31 cellular contexts compared by ENCODE assay signal in genomic region chr1:36091141-36091540, GRCh38. TPM values are rescaled to one million over a fixed set of nuclear protein-coding genes. Genes with fewer than 3 reads are reported as not detected.
DNase-seq lines count a peak whose midpoint lies in the region; ATAC-seq, FAIRE-seq and TF ChIP-seq lines count a peak whose summit lies in the region.
"Had no signal": no experiment of that assay in that cellular context is flagged by ENCODE, and none has a peak within 500 bp of the region (broad histone marks: within the 10 kb centered on the region; RNA-seq: fewer than 3 reads in every experiment).

No MANE protein-coding gene starts in this region.

- no peaks in the 10 kb centered on the region for H3K27me3 ChIP-seq in osteoblast (ENCODE audit: insufficient read depth, low read length)
- H3K27me3 ChIP-seq: MG63 had no signal

- DNase-seq in activated CD4-positive, CD25-positive, alpha-beta regulatory T cell treated with anti-CD3 and anti-CD28 coated beads, Interleukin-2, amount 50 U/mL, for 72 hours = peak; percentile 23
- DNase-seq in GM12891 (ENCODE audit: insufficient read length, low spot score) = no peak
- peak; percentile 59 for DNase-seq in chondrocyte (ENCODE audit: low spot score)
- DNase-seq in osteoblast (ENCODE audit: insufficient read length, low spot score, missing footprints) = peak; percentile 45
- no peak for DNase-seq in mucosa of descending colon
- DNase-seq in NCI-H2081 treated with DMSO at 0.1 percent for 48 hours (lab: John Stamatoyannopoulos, UW) = no peak
- DNase-seq: activated CD4-positive, alpha-beta T cell treated with anti-CD3 and anti-CD28 coated beads, Interleukin-2, amount 10 ng/mL, durations not matched to agents 24 days and 14 days; CD4-positive, alpha-beta memory T cell; cerebellar nuclear complex; EL; KBM-7; left ventricle myocardium inferior; MG63; midbrain; NCI-H1105 treated with DMSO at 0.1 percent for 48 hours; NCI-H2029; NCI-H526; SHP77; stimulated activated CD4-positive, alpha-beta T cell treated with anti-CD3 and anti-CD28 coated beads, Interleukin-2, amount 100 ng/mL, for 48 hours; trophoblast cell had no signal

- H3K4me3 ChIP-seq in osteoblast (ENCODE audit: insufficient read depth, low read length) (no peak overlapping the region), mucosa of descending colon (no peak overlapping the region)
- H3K4me3 ChIP-seq: left ventricle myocardium inferior, MG63 had no signal

- H3K4me3 Mint-ChIP-seq in chondrocyte (ENCODE audit: unreplicated experiment) = no peak overlapping the region
- H3K4me3 Mint-ChIP-seq: T-helper 2 cell treated with Interferon-gamma antibody and Interleukin-4, amounts not matched to agents 5 μg/mL and 100 μg/mL, for 36 hours had no signal

- peaks cover 41% of the 10 kb centered on the region for H3K79me2 ChIP-seq in osteoblast (ENCODE audit: insufficient read depth, low read length)
- H3K79me2 ChIP-seq: parathyroid adenoma had no signal

- peaks cover 11% of the 10 kb centered on the region for H3K36me3 Mint-ChIP-seq in chondrocyte (ENCODE audit: low read depth)

- no peak overlapping the region for H3K27ac ChIP-seq in osteoblast (ENCODE audit: low read depth, low read length)
- H3K27ac ChIP-seq: 22Rv1, epithelial cell of prostate, left ventricle myocardium inferior, parathyroid adenoma had no signal

- no peak for TF ChIP-seq CTCF in chondrocyte (IDR thresholded peaks at IDR 0.05)
- no peak for TF ChIP-seq CTCF in osteoblast (IDR thresholded peaks at IDR 0.05; ENCODE audit: extremely low read depth, low read depth, low read length)
- TF ChIP-seq CTCF in mucosa of descending colon (IDR thresholded peaks at IDR 0.05) = no peak

- H3K27me3 Mint-ChIP-seq in chondrocyte (ENCODE audit: low read depth) = no peaks in the 10 kb centered on the region
- H3K27me3 Mint-ChIP-seq: activated CD4-positive, alpha-beta T cell treated with anti-CD3 and anti-CD28 coated beads, Interleukin-2, amount 10 ng/mL, durations not matched to agents 24 days and 14 days had no signal

- no peak overlapping the region for H3K4me2 ChIP-seq in osteoblast (ENCODE audit: insufficient read depth, low read length)

- peaks cover 44% of the 10 kb centered on the region for H3K36me3 ChIP-seq in osteoblast (ENCODE audit: insufficient read depth, low read length)
- H3K36me3 ChIP-seq in mucosa of descending colon (ENCODE audit: low read depth) = no peaks in the 10 kb centered on the region

- FAIRE-seq in GM12891 (lab: Jason Lieb, UNC) = no peak
- FAIRE-seq: GM12892 had no signal

- H3K9me3 ChIP-seq in osteoblast (ENCODE audit: low read depth, low read length) (no peaks in the 10 kb centered on the region), mucosa of descending colon (no peaks in the 10 kb centered on the region)
- H3K9me3 ChIP-seq: left ventricle myocardium inferior, MG63 had no signal

- intact Hi-C loops in mucosa of descending colon (cut with DNase I, micrococcal nuclease) = loop anchor here in 1 of 2 donors (10.0 kb wide), 3 partner anchors 54 to 334 kb away; partner anchors contain the start of gene TRAPPC3

- H2AFZ ChIP-seq in osteoblast (ENCODE audit: low read length) = no peak overlapping the region
- H2AFZ ChIP-seq: parathyroid adenoma had no signal

- H3K27ac Mint-ChIP-seq in chondrocyte (ENCODE audit: unreplicated experiment) = no peak overlapping the region
- H3K27ac Mint-ChIP-seq: activated CD4-positive, alpha-beta T cell treated with anti-CD3 and anti-CD28 coated beads, Interleukin-2, amount 10 ng/mL, durations not matched to agents 24 days and 14 days; T-helper 2 cell treated with Interferon-gamma antibody and Interleukin-4, amounts not matched to agents 5 μg/mL and 100 μg/mL, for 36 hours had no signal

- no peak for ATAC-seq in activated CD4-positive, CD25-positive, alpha-beta regulatory T cell treated with anti-CD3 and anti-CD28 coated beads, Interleukin-2, amount 50 U/mL, for 24 hours
- ATAC-seq in mucosa of descending colon (no peak), HG03196 (IDR thresholded peaks at IDR 0.05; ENCODE audit: unreplicated experiment) (no peak)
- ATAC-seq: naive thymus-derived CD8-positive, alpha-beta T cell; right cardiac atrium had no signal

- H4K20me1 ChIP-seq in osteoblast (ENCODE audit: insufficient read depth, low read length) = peaks cover 10% of the 10 kb centered on the region

- H3K4me1 ChIP-seq in osteoblast (ENCODE audit: insufficient read depth, low read length) = peaks cover 12% of the 10 kb centered on the region
- peaks cover 10% of the 10 kb centered on the region for H3K4me1 ChIP-seq in mucosa of descending colon (ENCODE audit: low read depth)
- H3K4me1 ChIP-seq: parathyroid adenoma had no signal

- no peaks in the 10 kb centered on the region for H3K9me3 Mint-ChIP-seq in chondrocyte (ENCODE audit: low read depth)
- H3K9me3 Mint-ChIP-seq: activated CD4-positive, alpha-beta T cell treated with anti-CD3 and anti-CD28 coated beads, Interleukin-2, amount 10 ng/mL, durations not matched to agents 24 days and 14 days; CD4-positive, alpha-beta memory T cell; naive thymus-derived CD8-positive, alpha-beta T cell; T-helper 2 cell treated with Interferon-gamma antibody and Interleukin-4, amounts not matched to agents 5 μg/mL and 100 μg/mL, for 36 hours had no signal

- no peak for TF ChIP-seq POLR2A in GM12891 (IDR thresholded peaks at IDR 0.05; ENCODE audit: low read depth, low read length)

- H3K4me1 Mint-ChIP-seq in chondrocyte (ENCODE audit: low read depth) = peaks cover 14% of the 10 kb centered on the region

TF ChIP-seq in GM12891, 5 proteins besides CTCF, POLR2A, EP300 and RAD21:
- TF ChIP-seq SPI1 (IDR thresholded peaks at IDR 0.05; ENCODE audit: low read depth, low read length) (no peak), POLR2AphosphoS5 (IDR thresholded peaks at IDR 0.05; ENCODE audit: low read depth, low read length) (peak; percentile 49), PAX5 (IDR thresholded peaks at IDR 0.05; ENCODE audit: insufficient read depth, low read length, severe bottlenecking) (no peak), TAF1 (IDR thresholded peaks at IDR 0.05; ENCODE audit: low read depth, low read length) (no peak), POU2F2 (IDR thresholded peaks at IDR 0.05; ENCODE audit: low read depth, low read length) (no peak)

RNA-seq across cellular contexts. Expression of gene ADPRS, which starts 2.4 kb away (rescaled TPM):
- polyA plus RNA-seq in GM12891 (2012; ENCODE audit: low read depth, missing spikeins) = 35.8 TPM
- total RNA-seq in chondrocyte (24.0 to 26.9 TPM (median 26.8 TPM) in 3 replicates), osteoblast (20.6 and 24.2 TPM in 2 replicates), mucosa of descending colon (10 to 100 TPM; 17.8 to 24.5 (median 18.0) TPM)

RNA-seq across cellular contexts. Expression of gene TEKT2, which starts 7.2 kb away (rescaled TPM):
- 0.15 TPM for polyA plus RNA-seq in GM12891 (2012; ENCODE audit: low read depth, missing spikeins)
- total RNA-seq in chondrocyte (0.17 TPM in 1 of 3 replicates, not detected in the others), osteoblast (0.29 TPM in 1 of 2 replicates, not detected in the other), mucosa of descending colon (under 1 TPM in 2 of 3 donors, not detected in 1; 0.19 to 0.32 TPM)
- total RNA-seq: activated CD4-positive, alpha-beta T cell treated with anti-CD3 and anti-CD28 coated beads, Interleukin-2, amount 10 ng/mL, durations not matched to agents 24 days and 14 days; CD4-positive, alpha-beta memory T cell; H4; HT-29; left ventricle myocardium inferior; naive thymus-derived CD8-positive, alpha-beta T cell had no signal
- polyA plus RNA-seq: CD4-positive, alpha-beta memory T cell; naive thymus-derived CD8-positive, alpha-beta T cell had no signal

RNA-seq across cellular contexts. Expression of gene COL8A2, which starts 33.9 kb away (rescaled TPM):
- polyA plus RNA-seq in GM12891 (2012; ENCODE audit: low read depth, missing spikeins) = 0.01 TPM
- total RNA-seq in chondrocyte (10.8 to 18.1 TPM (median 17.4 TPM) in 3 replicates), osteoblast (12.7 and 15.2 TPM in 2 replicates), mucosa of descending colon (1 to 10 TPM in 2 of 3 donors, under 1 TPM in 1; 0.58 to 4.5 (median 1.5) TPM)
- total RNA-seq: HT-29 had no signal
- polyA plus RNA-seq: CD4-positive, alpha-beta memory T cell had no signal

RNA-seq across cellular contexts. Expression of gene TRAPPC3, which starts 58.1 kb away (rescaled TPM):
- 48.6 TPM for polyA plus RNA-seq in GM12891 (2012; ENCODE audit: low read depth, missing spikeins)
- total RNA-seq in chondrocyte = 67.7 to 74.5 TPM (median 69.7 TPM) in 3 replicates
- total RNA-seq in osteoblast = 93.4 and 111 TPM in 2 replicates
- 10 to 100 TPM; 55.7 to 86.6 (median 57.7) TPM for total RNA-seq in mucosa of descending colon

Comparison
In these comparisons a context has a peak if more than half of its experiments do, and no peak if none do; other contexts are left out.
1. DNase-seq: peak in activated CD4-positive, CD25-positive, alpha-beta regulatory T cell treated with anti-CD3 and anti-CD28 coated beads, Interleukin-2, amount 50 U/mL, for 72 hours (single experiment), chondrocyte (single experiment) and osteoblast (single experiment); none in GM12891 (single experiment), mucosa of descending colon (0 of 3) and NCI-H2081 treated with DMSO at 0.1 percent for 48 hours (single experiment).